In the genomic region with DNA sequence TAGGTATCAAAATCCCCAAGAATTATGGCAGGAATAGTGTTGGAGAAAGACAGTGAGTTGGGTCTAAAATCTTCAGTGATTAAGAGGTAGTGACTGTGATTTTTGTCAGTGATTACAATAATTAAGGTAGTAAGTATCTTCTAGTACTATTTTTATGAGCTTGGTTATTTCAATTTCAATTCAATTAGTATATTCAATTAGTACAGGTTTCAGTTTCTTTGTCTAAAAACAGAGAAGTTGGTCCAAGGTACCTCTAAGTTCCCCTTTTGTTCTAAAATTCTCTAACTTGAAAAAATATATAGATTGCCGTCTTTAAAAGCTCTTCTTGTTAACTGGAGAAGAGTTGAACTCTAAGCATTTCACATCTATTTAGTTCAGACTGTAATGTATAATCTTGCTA, we compare ENCODE assay signal across 24 cellular contexts.
"Had no signal": no experiment of that assay in that cellular context is flagged by ENCODE, and none has a peak within 500 bp of the region (broad histone marks: within the 10 kb centered on the region; RNA-seq: fewer than 3 reads in every experiment).

No MANE protein-coding gene starts in this region.

- DNase-seq: activated CD4-positive, alpha-beta memory T cell treated with anti-CD3 and anti-CD28 coated beads, Interleukin-2, amount 10 ng/mL, durations not matched to agents 7 days and 5 days; activated CD4-positive, alpha-beta T cell treated with anti-CD3 and anti-CD28 coated beads, Interleukin-2, amount 10 ng/mL, durations not matched to agents 7 days and 5 days; activated CD4-positive, CD25-positive, alpha-beta regulatory T cell; activated gamma-delta T cell; activated naive CD4-positive, alpha-beta T cell treated with anti-CD3 and anti-CD28 coated beads, Interleukin-2, amount 10 ng/mL, durations not matched to agents 7 days and 5 days; activated naive CD8-positive, alpha-beta T cell treated with anti-CD3 and anti-CD28 coated beads for 36 hours; activated T-cell treated with anti-CD3 and anti-CD28 coated beads for 4 hours; activated T-cell treated with anti-CD3 and anti-CD28 coated beads, Interleukin-2, amount 50 U/mL, for 48 hours; MG63; NCI-H1048; NCI-H1930; NCI-H2107; NCI-H2171 treated with DMSO at 0.1 percent for 48 hours; NCI-H526; NCI-H774; Peyer's patch; Right ventricle myocardium superior had no signal

- H3K4me3 ChIP-seq: cardiac muscle cell, MG63, Peyer's patch, SJSA1 had no signal

- H3K27me3 Mint-ChIP-seq: activated naive CD8-positive, alpha-beta T cell treated with anti-CD3 and anti-CD28 coated beads for 36 hours had no signal

- H3K36me3 Mint-ChIP-seq: activated naive CD4-positive, alpha-beta T cell treated with anti-CD3 and anti-CD28 coated beads, Interleukin-2, amount 10 ng/mL, durations not matched to agents 7 days and 5 days; activated naive CD8-positive, alpha-beta T cell treated with anti-CD3 and anti-CD28 coated beads for 36 hours had no signal

- H3K27ac ChIP-seq: brain microvascular endothelial cell, cardiac muscle cell, Peyer's patch, RWPE1, SJSA1 had no signal

- H3K4me3 Mint-ChIP-seq: activated CD4-positive, alpha-beta memory T cell treated with anti-CD3 and anti-CD28 coated beads, Interleukin-2, amount 10 ng/mL, durations not matched to agents 7 days and 5 days; activated CD4-positive, alpha-beta T cell treated with anti-CD3 and anti-CD28 coated beads, Interleukin-2, amount 10 ng/mL, durations not matched to agents 7 days and 5 days; activated naive CD4-positive, alpha-beta T cell treated with anti-CD3 and anti-CD28 coated beads, Interleukin-2, amount 10 ng/mL, durations not matched to agents 7 days and 5 days; activated naive CD8-positive, alpha-beta T cell treated with anti-CD3 and anti-CD28 coated beads for 36 hours; activated T-helper 17 cell treated with anti-CD3 and anti-CD28 coated beads, Interleukin-2, amount 50 U/mL, for 72 hours; T-helper 1 cell treated with Interleukin-12 subunit alpha and Interleukin-12 subunit beta and Interleukin-4 antibody, amounts not matched to agents 30 μg/mL and 1 μg/mL, for 36 hours had no signal

- H3K9me3 Mint-ChIP-seq: activated CD4-positive, alpha-beta memory T cell treated with anti-CD3 and anti-CD28 coated beads, Interleukin-2, amount 10 ng/mL, durations not matched to agents 7 days and 5 days; activated CD4-positive, alpha-beta T cell treated with anti-CD3 and anti-CD28 coated beads, Interleukin-2, amount 10 ng/mL, durations not matched to agents 7 days and 5 days; activated naive CD4-positive, alpha-beta T cell treated with anti-CD3 and anti-CD28 coated beads, Interleukin-2, amount 10 ng/mL, durations not matched to agents 7 days and 5 days; activated naive CD8-positive, alpha-beta T cell treated with anti-CD3 and anti-CD28 coated beads for 36 hours; activated T-helper 17 cell treated with anti-CD3 and anti-CD28 coated beads, Interleukin-2, amount 50 U/mL, for 72 hours; T-helper 1 cell treated with Interleukin-12 subunit alpha and Interleukin-12 subunit beta and Interleukin-4 antibody, amounts not matched to agents 30 μg/mL and 1 μg/mL, for 36 hours had no signal

- H3K36me3 ChIP-seq: brain microvascular endothelial cell, cardiac muscle cell, MG63, Peyer's patch, SJSA1 had no signal

- H3K4me1 Mint-ChIP-seq: activated CD4-positive, alpha-beta memory T cell treated with anti-CD3 and anti-CD28 coated beads, Interleukin-2, amount 10 ng/mL, durations not matched to agents 7 days and 5 days; activated CD4-positive, alpha-beta T cell treated with anti-CD3 and anti-CD28 coated beads, Interleukin-2, amount 10 ng/mL, durations not matched to agents 7 days and 5 days; activated naive CD4-positive, alpha-beta T cell treated with anti-CD3 and anti-CD28 coated beads, Interleukin-2, amount 10 ng/mL, durations not matched to agents 7 days and 5 days; activated T-helper 17 cell treated with anti-CD3 and anti-CD28 coated beads, Interleukin-2, amount 50 U/mL, for 72 hours had no signal

- H3K27me3 ChIP-seq: brain microvascular endothelial cell, MG63, Peyer's patch, SJSA1 had no signal

- H3K9me3 ChIP-seq: MG63, Peyer's patch, SJSA1 had no signal

- H3K4me1 ChIP-seq: Peyer's patch, SJSA1 had no signal

- ATAC-seq: activated T-helper 17 cell treated with anti-CD3 and anti-CD28 coated beads, Interleukin-2, amount 50 U/mL, for 72 hours; SK-N-SH treated with all-trans-retinoic acid at 6 μM for 48 hours had no signal

- H3K27ac Mint-ChIP-seq: activated CD4-positive, alpha-beta memory T cell treated with anti-CD3 and anti-CD28 coated beads, Interleukin-2, amount 10 ng/mL, durations not matched to agents 7 days and 5 days; activated CD4-positive, alpha-beta T cell treated with anti-CD3 and anti-CD28 coated beads, Interleukin-2, amount 10 ng/mL, durations not matched to agents 7 days and 5 days; activated naive CD4-positive, alpha-beta T cell treated with anti-CD3 and anti-CD28 coated beads, Interleukin-2, amount 10 ng/mL, durations not matched to agents 7 days and 5 days; activated naive CD8-positive, alpha-beta T cell treated with anti-CD3 and anti-CD28 coated beads for 36 hours; activated T-helper 17 cell treated with anti-CD3 and anti-CD28 coated beads, Interleukin-2, amount 50 U/mL, for 72 hours; T-helper 1 cell treated with Interleukin-12 subunit alpha and Interleukin-12 subunit beta and Interleukin-4 antibody, amounts not matched to agents 30 μg/mL and 1 μg/mL, for 36 hours had no signal
